ENCODE assay signal across 15 cellular contexts in the genomic region with DNA sequence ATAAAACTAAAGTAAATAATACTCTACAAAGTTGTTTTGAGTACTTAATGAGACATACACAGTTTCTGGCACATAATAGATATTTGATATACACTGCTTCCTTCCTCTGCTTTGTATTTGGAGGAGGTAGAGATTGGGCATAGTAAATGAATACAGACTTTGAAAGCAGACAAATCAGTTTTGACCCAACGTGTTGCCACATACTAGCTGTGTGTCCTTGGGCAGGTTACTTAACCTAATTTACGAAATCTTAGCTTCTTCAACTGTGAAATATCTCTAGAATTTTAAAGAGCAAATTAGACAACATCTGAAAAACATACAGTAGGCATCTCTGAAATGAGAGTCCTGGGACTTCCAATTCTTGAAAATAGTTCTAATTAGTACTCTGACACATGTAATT.
"Had no signal": no experiment of that assay in that cellular context is flagged by ENCODE, and none has a peak within 500 bp of the region (broad histone marks: within the 10 kb centered on the region; RNA-seq: fewer than 3 reads in every experiment).

No MANE protein-coding gene starts in this region.

- H3K27me3 Mint-ChIP-seq: memory B cell had no signal

- H3K4me3 Mint-ChIP-seq: activated naive CD8-positive, alpha-beta T cell; activated T-cell treated with anti-CD3 and anti-CD28 coated beads, Interleukin-2, amount 50 U/mL, for 4 hours; memory B cell; natural killer cell treated with Interleukin-12 subunit alpha and Interleukin-12 subunit beta and Interleukin-15 and Interleukin-18, amount 100 ng/mL, for 72 hours; WTC11 had no signal

- ATAC-seq: activated T-cell treated with anti-CD3 and anti-CD28 coated beads, Interleukin-2, amount 50 U/mL, for 4 hours; heart left ventricle; left colon; natural killer cell treated with Interleukin-12 subunit alpha and Interleukin-12 subunit beta and Interleukin-15 and Interleukin-18, amount 100 ng/mL, for 72 hours; stimulated activated naive CD8-positive, alpha-beta T cell treated with anti-CD3 and anti-CD28 coated beads, Interleukin-15, Interleukin-2, amounts not matched to agents 100 U/mL and 50 U/mL, for 24 hours; WTC11 had no signal

- H3K27ac Mint-ChIP-seq: activated naive CD8-positive, alpha-beta T cell; activated T-helper 2 cell treated with anti-CD3 and anti-CD28 coated beads, Interferon-gamma antibody, Interleukin-2, Interleukin-4, amounts not matched to agents 10 μg/mL and 5 μg/mL and 100 μg/mL, durations not matched to agents 14 hours and 24 hours and 36 hours; memory B cell; natural killer cell treated with Interleukin-12 subunit alpha and Interleukin-12 subunit beta and Interleukin-15 and Interleukin-18, amount 100 ng/mL, for 72 hours; progenitor cell of endocrine pancreas; WTC11 had no signal

- H3K4me1 Mint-ChIP-seq: memory B cell had no signal

- DNase-seq: activated CD8-positive, alpha-beta memory T cell treated with anti-CD3 and anti-CD28 coated beads, Interleukin-2, amount 50 U/mL, for 48 hours; activated naive CD4-positive, alpha-beta T cell; activated T-cell treated with anti-CD3 and anti-CD28 coated beads, Interleukin-2, amount 50 U/mL, for 4 hours; heart left ventricle; left colon; stimulated activated CD4-positive, alpha-beta T cell treated with anti-CD3 and anti-CD28 coated beads, Interleukin-4, amount 100 ng/mL, for 24 hours; stimulated activated naive CD8-positive, alpha-beta T cell treated with anti-CD3 and anti-CD28 coated beads, Interleukin-15, Interleukin-2, amounts not matched to agents 100 U/mL and 50 U/mL, for 24 hours; T1000; upper lobe of left lung had no signal

- H3K36me3 Mint-ChIP-seq: activated naive CD8-positive, alpha-beta T cell; memory B cell; natural killer cell treated with Interleukin-12 subunit alpha and Interleukin-12 subunit beta and Interleukin-15 and Interleukin-18, amount 100 ng/mL, for 72 hours had no signal

- H3K9me3 Mint-ChIP-seq: activated T-cell treated with anti-CD3 and anti-CD28 coated beads, Interleukin-2, amount 50 U/mL, for 4 hours; activated T-helper 2 cell treated with anti-CD3 and anti-CD28 coated beads, Interferon-gamma antibody, Interleukin-2, Interleukin-4, amounts not matched to agents 10 μg/mL and 5 μg/mL and 100 μg/mL, durations not matched to agents 14 hours and 24 hours and 36 hours; memory B cell; natural killer cell treated with Interleukin-12 subunit alpha and Interleukin-12 subunit beta and Interleukin-15 and Interleukin-18, amount 100 ng/mL, for 72 hours; WTC11 had no signal
